In the genomic region with DNA sequence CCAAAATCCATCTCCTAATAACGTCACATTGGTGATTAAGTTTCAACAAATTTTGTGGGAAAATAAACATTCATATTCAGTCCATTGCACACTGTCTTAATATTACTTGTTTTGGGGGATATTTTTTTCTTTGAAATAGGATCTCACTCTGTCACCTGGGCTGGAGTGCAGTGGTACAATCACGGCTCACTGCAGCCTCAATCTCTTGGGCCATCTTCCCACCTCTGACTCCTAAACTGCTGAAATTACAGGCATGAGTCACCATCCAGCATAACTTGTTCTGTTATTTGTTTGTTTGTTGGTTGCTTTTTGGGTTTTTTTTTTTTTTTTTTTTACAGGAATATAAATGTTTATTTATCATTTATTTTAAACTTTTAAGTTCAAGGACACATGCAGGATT, we compare ENCODE assay signal across 35 cellular contexts.
"Had no signal": no experiment of that assay in that cellular context is flagged by ENCODE, and none has a peak within 500 bp of the region (broad histone marks: within the 10 kb centered on the region; RNA-seq: fewer than 3 reads in every experiment).

No MANE protein-coding gene starts in this region.

- H3K9ac ChIP-seq: KMS-11 had no signal

- H3K4me2 ChIP-seq: KMS-11 had no signal

- H3K9me3 ChIP-seq: MG63 had no signal

- DNase-seq: Karpas-422, Kasumi-1, KG1, MG63, MM.1S, MV-4-11, NCI-H1048, NCI-H1092, NCI-H1092 treated with DMSO at 0.1 percent for 48 hours, NCI-H1105, NCI-H1105 treated with DMSO at 0.1 percent for 48 hours, NCI-H1417, NCI-H1417 treated with DMSO at 0.1 percent for 48 hours, NCI-H1436, NCI-H1436 treated with DMSO at 0.1 percent for 48 hours, NCI-H146, NCI-H1694, NCI-H1694 treated with DMSO at 0.1 percent for 48 hours, NCI-H187, NCI-H187 treated with DMSO at 0.1 percent for 48 hours, NCI-H1930, NCI-H2029, NCI-H2029 treated with DMSO at 0.1 percent for 48 hours, NCI-H2081, NCI-H2081 treated with DMSO at 0.1 percent for 48 hours, NCI-H2107, NCI-H2171, NCI-H2171 treated with DMSO at 0.1 percent for 48 hours, NCI-H2227 treated with DMSO at 0.1 percent for 48 hours, NCI-H226, NCI-H345, NCI-H446, NCI-H446 treated with DMSO at 0.1 percent for 48 hours, NCI-H510A had no signal

- H3K4me3 ChIP-seq: MG63 had no signal

- H3K27me3 ChIP-seq: MG63 had no signal

- H3K27ac ChIP-seq: KMS-11 had no signal

- H3K36me3 ChIP-seq: MG63 had no signal
